In genomic region chr1:68081775-68082283, GRCh38 we compare ENCODE assay signal across 9 cellular contexts. TPM values are rescaled to one million over a fixed set of nuclear protein-coding genes. Genes with fewer than 3 reads are reported as not detected.
"Had no signal": no experiment of that assay in that cellular context is flagged by ENCODE, and none has a peak within 500 bp of the region (broad histone marks: within the 10 kb centered on the region; RNA-seq: fewer than 3 reads in every experiment).

No MANE protein-coding gene starts in this region.

- H3K4me3 ChIP-seq: GM23338, HAP-1, K562 had no signal

- H3K4me2 ChIP-seq: GM23338 had no signal

- H3K9me3 ChIP-seq: HAP-1 had no signal

- ATAC-seq: GM23338, HCT116, HepG2, K562 had no signal

- H3K27ac ChIP-seq: HL-60 had no signal

- H3K36me3 ChIP-seq: HAP-1 had no signal

- H2AFZ ChIP-seq: GM23338 had no signal

- H3K4me1 ChIP-seq: HAP-1 had no signal

- DNase-seq: H7, HFFc6, KG1 had no signal

RNA-seq across cellular contexts. Expression of gene DIRAS3, which starts 31.4 kb away (rescaled TPM):
- total RNA-seq: HepG2 had no signal
- polyA plus RNA-seq: HepG2 had no signal
